In the genomic region with DNA sequence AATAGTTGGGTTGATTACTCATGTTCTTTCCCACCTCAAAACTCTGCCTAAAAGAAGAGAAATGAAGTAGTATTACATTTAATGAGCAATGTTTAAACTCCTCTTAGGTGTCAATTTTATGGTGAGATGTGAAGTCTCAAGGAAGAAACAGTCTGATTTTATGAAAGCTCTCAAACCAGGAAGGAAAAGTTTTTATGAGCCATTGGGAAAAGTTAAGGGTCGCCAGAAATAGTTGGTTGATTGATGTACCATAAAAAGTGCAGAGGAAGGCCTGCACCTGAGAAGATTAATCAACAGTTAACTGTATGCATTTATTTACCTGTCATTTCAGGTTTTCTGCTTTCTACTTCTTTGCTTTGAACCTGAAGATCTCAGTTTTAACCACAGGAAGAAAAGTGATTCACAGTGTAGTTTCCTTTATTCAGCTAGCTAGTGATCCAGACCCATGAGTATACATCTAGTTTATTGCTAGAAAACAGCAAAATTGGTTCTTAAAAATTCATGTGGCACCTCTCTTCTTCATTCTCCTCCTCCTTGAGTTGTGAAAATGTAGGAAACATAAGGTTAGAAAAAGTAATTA, we compare ENCODE assay signal across 35 cellular contexts.
"Had no signal": no experiment of that assay in that cellular context is flagged by ENCODE, and none has a peak within 500 bp of the region (broad histone marks: within the 10 kb centered on the region; RNA-seq: fewer than 3 reads in every experiment).

No MANE protein-coding gene starts in this region.

- H3K27ac ChIP-seq: adrenal gland, body of pancreas, brain microvascular endothelial cell, breast epithelium, VCaP had no signal

- H3K4me1 Mint-ChIP-seq: activated B cell treated with CpG ODN at 0.5 μM for 24 hours; activated CD4-positive, alpha-beta T cell treated with anti-CD3 and anti-CD28 coated beads, Interleukin-2, amount 10 ng/mL, durations not matched to agents 24 days and 14 days; activated naive CD8-positive, alpha-beta T cell treated with anti-CD3 and anti-CD28 coated beads for 36 hours; activated T-helper 17 cell treated with anti-CD3 and anti-CD28 coated beads, Interleukin-2, amount 50 U/mL, for 72 hours had no signal

- H3K9me3 Mint-ChIP-seq: activated CD4-positive, alpha-beta T cell treated with anti-CD3 and anti-CD28 coated beads, Interleukin-2, amount 10 ng/mL, durations not matched to agents 24 days and 14 days; activated naive CD4-positive, alpha-beta T cell treated with anti-CD3 and anti-CD28 coated beads for 36 hours; activated T-helper 1 cell treated with anti-CD3 and anti-CD28 coated beads, Interleukin-12 subunit alpha, Interleukin-12 subunit beta, Interleukin-2, Interleukin-4 antibody, amounts not matched to agents 30 ng/mL and 10 ng/mL and 1 ng/mL, durations not matched to agents 14 hours and 24 hours and 36 hours; T-helper 1 cell treated with Interleukin-12 subunit alpha and Interleukin-12 subunit beta and Interleukin-4 antibody, amounts not matched to agents 30 μg/mL and 1 μg/mL, for 36 hours; T-helper 2 cell treated with Interferon-gamma antibody and Interleukin-4, amounts not matched to agents 5 μg/mL and 100 μg/mL, for 36 hours had no signal

- DNase-seq: activated B cell treated with CpG ODN at 0.5 μM for 24 hours; activated CD4-positive, alpha-beta memory T cell treated with anti-CD3 and anti-CD28 coated beads for 36 hours; activated CD4-positive, alpha-beta T cell treated with anti-CD3 and anti-CD28 coated beads for 4 hours; activated CD4-positive, alpha-beta T cell treated with anti-CD3 and anti-CD28 coated beads, Interleukin-2, amount 10 ng/mL, durations not matched to agents 24 days and 14 days; activated CD4-positive, alpha-beta T cell treated with anti-CD3 and anti-CD28 coated beads, Interleukin-2, amount 50 U/mL, for 1 hour; activated CD4-positive, alpha-beta T cell treated with anti-CD3 and anti-CD28 coated beads, Interleukin-2, amount 50 U/mL, for 4 hours; activated CD4-positive, CD25-positive, alpha-beta regulatory T cell treated with anti-CD3 and anti-CD28 coated beads, Interleukin-2, amount 50 U/mL, for 72 hours; activated CD8-positive, alpha-beta memory T cell treated with anti-CD3 and anti-CD28 coated beads, Interleukin-2, amount 50 U/mL, for 4 hours; activated CD8-positive, alpha-beta T cell treated with anti-CD3 and anti-CD28 coated beads for 36 hours; activated effector memory CD4-positive, alpha-beta T cell treated with anti-CD3 and anti-CD28 coated beads, Interleukin-2, amount 50 U/mL, for 16 hours; activated gamma-delta T cell treated with Interleukin-2 at 50 U/mL for 16 hours; activated naive CD4-positive, alpha-beta T cell; activated naive CD4-positive, alpha-beta T cell treated with anti-CD3 and anti-CD28 coated beads for 36 hours; activated naive CD4-positive, alpha-beta T cell treated with anti-CD3 and anti-CD28 coated beads, Interleukin-2, amount 50 U/mL, for 16 hours; activated naive CD8-positive, alpha-beta T cell treated with anti-CD3 and anti-CD28 coated beads for 36 hours; activated T-cell treated with anti-CD3 and anti-CD28 coated beads for 4 hours; activated T-cell treated with anti-CD3 and anti-CD28 coated beads, Interleukin-2, amount 50 U/mL, for 1 hour; activated T-cell treated with anti-CD3 and anti-CD28 coated beads, Interleukin-2, amount 50 U/mL, for 4 hours; activated T-cell treated with anti-CD3 and anti-CD28 coated beads, Interleukin-2, amount 50 U/mL, for 72 hours; adrenal gland; amniotic stem cell; aorta; body of pancreas; brain microvascular endothelial cell; central memory CD4-positive, alpha-beta T cell; T-helper 1 cell; T-helper 2 cell; T-helper 9 cell had no signal

- H3K36me3 Mint-ChIP-seq: activated CD4-positive, alpha-beta memory T cell treated with anti-CD3 and anti-CD28 coated beads for 36 hours; activated naive CD8-positive, alpha-beta T cell treated with anti-CD3 and anti-CD28 coated beads for 36 hours had no signal

- H3K27me3 ChIP-seq: adrenal gland, body of pancreas, brain microvascular endothelial cell, breast epithelium had no signal

- H3K27ac Mint-ChIP-seq: activated B cell treated with CpG ODN at 0.5 μM for 24 hours; activated CD4-positive, alpha-beta memory T cell treated with anti-CD3 and anti-CD28 coated beads for 36 hours; activated CD4-positive, alpha-beta T cell treated with anti-CD3 and anti-CD28 coated beads, Interleukin-2, amount 10 ng/mL, durations not matched to agents 24 days and 14 days; activated CD8-positive, alpha-beta T cell treated with anti-CD3 and anti-CD28 coated beads for 36 hours; activated naive CD4-positive, alpha-beta T cell treated with anti-CD3 and anti-CD28 coated beads for 36 hours; activated naive CD4-positive, alpha-beta T cell treated with anti-CD3 and anti-CD28 coated beads, Interleukin-2, amount 50 U/mL, for 72 hours; activated naive CD8-positive, alpha-beta T cell treated with anti-CD3 and anti-CD28 coated beads for 36 hours; activated T-cell treated with anti-CD3 and anti-CD28 coated beads, Interleukin-2, amount 50 U/mL, for 72 hours; activated T-helper 1 cell treated with anti-CD3 and anti-CD28 coated beads, Interleukin-12 subunit alpha, Interleukin-12 subunit beta, Interleukin-2, Interleukin-4 antibody, amounts not matched to agents 30 ng/mL and 10 ng/mL and 1 ng/mL, durations not matched to agents 14 hours and 24 hours and 36 hours; activated T-helper 17 cell treated with anti-CD3 and anti-CD28 coated beads, Interleukin-2, amount 50 U/mL, for 72 hours; T-helper 1 cell treated with Interleukin-12 subunit alpha and Interleukin-12 subunit beta and Interleukin-4 antibody, amounts not matched to agents 30 μg/mL and 1 μg/mL, for 36 hours; T-helper 2 cell treated with Interferon-gamma antibody and Interleukin-4, amounts not matched to agents 5 μg/mL and 100 μg/mL, for 36 hours had no signal

- ATAC-seq: activated CD8-positive, alpha-beta T cell treated with anti-CD3 and anti-CD28 coated beads for 36 hours; activated T-cell treated with anti-CD3 and anti-CD28 coated beads, Interleukin-2, amount 50 U/mL, for 4 hours; activated T-helper 17 cell treated with anti-CD3 and anti-CD28 coated beads, Interleukin-2, amount 50 U/mL, for 72 hours; body of pancreas had no signal

- H3K4me3 ChIP-seq: adrenal gland, body of pancreas, breast epithelium had no signal

- H3K36me3 ChIP-seq: adrenal gland, brain microvascular endothelial cell, breast epithelium had no signal

- H3K9me3 ChIP-seq: adrenal gland, body of pancreas, breast epithelium had no signal

- H3K4me3 Mint-ChIP-seq: activated B cell treated with CpG ODN at 0.5 μM for 24 hours; activated CD4-positive, alpha-beta memory T cell treated with anti-CD3 and anti-CD28 coated beads for 36 hours; activated CD4-positive, alpha-beta T cell treated with anti-CD3 and anti-CD28 coated beads, Interleukin-2, amount 10 ng/mL, durations not matched to agents 24 days and 14 days; activated CD8-positive, alpha-beta T cell treated with anti-CD3 and anti-CD28 coated beads for 36 hours; activated naive CD4-positive, alpha-beta T cell treated with anti-CD3 and anti-CD28 coated beads for 36 hours; activated naive CD8-positive, alpha-beta T cell treated with anti-CD3 and anti-CD28 coated beads for 36 hours; activated T-cell treated with anti-CD3 and anti-CD28 coated beads, Interleukin-2, amount 50 U/mL, for 4 hours; activated T-cell treated with anti-CD3 and anti-CD28 coated beads, Interleukin-2, amount 50 U/mL, for 72 hours; activated T-helper 1 cell treated with anti-CD3 and anti-CD28 coated beads, Interleukin-12 subunit alpha, Interleukin-12 subunit beta, Interleukin-2, Interleukin-4 antibody, amounts not matched to agents 30 ng/mL and 10 ng/mL and 1 ng/mL, durations not matched to agents 14 hours and 24 hours and 36 hours; activated T-helper 17 cell treated with anti-CD3 and anti-CD28 coated beads, Interleukin-2, amount 50 U/mL, for 72 hours; T-helper 1 cell treated with Interleukin-12 subunit alpha and Interleukin-12 subunit beta and Interleukin-4 antibody, amounts not matched to agents 30 μg/mL and 1 μg/mL, for 36 hours; T-helper 2 cell treated with Interferon-gamma antibody and Interleukin-4, amounts not matched to agents 5 μg/mL and 100 μg/mL, for 36 hours had no signal

- H3K4me1 ChIP-seq: adrenal gland, body of pancreas, breast epithelium had no signal
